In genomic region chr3:67654832-67655152, GRCh38 we compare ENCODE assay signal across 8 cellular contexts. TPM values are rescaled to one million over a fixed set of nuclear protein-coding genes. Genes with fewer than 3 reads are reported as not detected.
A peak's percentile ranks its signal among the peaks of the same experiment; 100 is the strongest.
DNase-seq lines count a peak whose midpoint lies in the region; ATAC-seq and TF ChIP-seq lines count a peak whose summit lies in the region.

No MANE protein-coding gene starts in this region.

- TSS peak; percentile 75 for BruUV-seq in HCT116 (replicated peaks; lab: Mats Ljungman, UMichigan)

- no peaks in the 10 kb centered on the region for H3K27me3 ChIP-seq in HCT116 (ENCODE audit: insufficient read depth, low read length)
- H3K27me3 ChIP-seq in foreskin keratinocyte, result no peaks in the 10 kb centered on the region

- H2AFZ ChIP-seq in HCT116 (ENCODE audit: low read depth, low read length, poor library complexity, severe bottlenecking), result peak overlapping the region; percentile 90

- peak overlapping the region; percentile 94 for H3K9ac ChIP-seq in HCT116 (ENCODE audit: low read length)

- no peaks in the 10 kb centered on the region for H3K9me2 ChIP-seq in HCT116 (ENCODE audit: insufficient read depth)

- no peak for DNase-seq in HCT116 (ENCODE audit: low read depth, low spot score)
- DNase-seq in T-helper 9 cell, result peak; percentile 18
- no peak for DNase-seq in foreskin keratinocyte
- no peak for DNase-seq in sciatic nerve (ENCODE audit: low spot score)
- DNase-seq in activated CD8-positive, alpha-beta memory T cell treated with anti-CD3 and anti-CD28 coated beads, Interleukin-2, amount 50 U/mL, for 48 hours, result no peak
- DNase-seq in iPS-NIHi7 (ENCODE audit: extremely low spot score), result no peak

- no peak for TF ChIP-seq POLR2A in HCT116 (IDR thresholded peaks at IDR 0.05; ENCODE audit: borderline replicate concordance, extremely low read depth, insufficient read depth, insufficient read length)

- H3K4me3 ChIP-seq in HCT116 (replicated peaks in 1 of 2; ENCODE audit: low read depth in 1 of 2, low read length in 2 of 2), result peak overlapping the region; percentile 50 to 71

- peaks cover 37% of the 10 kb centered on the region for H3K79me2 ChIP-seq in HCT116 (ENCODE audit: insufficient read depth, low read length)

- TF ChIP-seq RAD21 in HCT116 (IDR thresholded peaks at IDR 0.05; ENCODE audit: low read depth), result no peak

- intact Hi-C loops in HCT116 (cut with micrococcal nuclease) (no loop called here), sciatic nerve (cut with DNase I) (no loop called here)

- peaks cover 5 to 18% of the 10 kb centered on the region in 2 experiments; a peak in 3 of 4 replicates for H3K4me1 ChIP-seq in HCT116 (ENCODE audit: control insufficient read depth in 1 of 2, insufficient read depth in 2 of 2, low read length in 2 of 2)
- H3K4me1 ChIP-seq in foreskin keratinocyte, result peaks cover 6% of the 10 kb centered on the region

- peak overlapping the region; percentile 94 for H3K27ac ChIP-seq in HCT116 (ENCODE audit: low read depth, low read length)
- H3K27ac ChIP-seq in foreskin keratinocyte, result peak overlapping the region; percentile 94

- no peaks in the 10 kb centered on the region for H4K20me1 ChIP-seq in HCT116 (ENCODE audit: insufficient read depth)

- ATAC-seq in HCT116, result no peak; the same call in 1 of the 2 replicates
- ATAC-seq in foreskin keratinocyte, result peak; percentile 30
- ATAC-seq in sciatic nerve, result peak; percentile 53
- ATAC-seq in GM21825 (IDR thresholded peaks at IDR 0.05; ENCODE audit: unreplicated experiment), result no peak
- ATAC-seq in GM21381 (IDR thresholded peaks at IDR 0.05; ENCODE audit: unreplicated experiment), result no peak

- TF ChIP-seq CTCF in HCT116 (IDR thresholded peaks at IDR 0.05 in 2 of 3, conservative IDR thresholded peaks at IDR 0.05 in 1 of 3; ENCODE audit: borderline replicate concordance in 1 of 3, insufficient read depth in 1 of 3, low read depth in 2 of 3, low read length in 2 of 3) (no peak), foreskin keratinocyte (conservative IDR thresholded peaks at IDR 0.05) (no peak)

- POLR2A ChIA-PET in HCT116 (lab: Charles Lee), result no interaction called here

- CTCF ChIA-PET in HCT116 (lab: Charles Lee), result no interaction called here

- H3K9me3 ChIP-seq in HCT116 (ENCODE audit: control insufficient read depth in 1 of 2, insufficient read depth in 1 of 2, low read depth in 1 of 2, low read length in 2 of 2), result no peaks in the 10 kb centered on the region

- no peaks in the 10 kb centered on the region for H3K36me3 ChIP-seq in HCT116 (ENCODE audit: control insufficient read depth in 1 of 2, insufficient read depth in 2 of 2, low read length in 2 of 2)

- RAD21 ChIA-PET in HCT116 (lab: Charles Lee; ENCODE audit: low non-redundant PET in 1 of 2, low total read pairs in 2 of 2, uncharacterized antibody in 2 of 2, unreplicated experiment in 2 of 2), result no interaction called here

- peak overlapping the region; percentile 87 for H3K4me2 ChIP-seq in HCT116 (ENCODE audit: low read length)

TF ChIP-seq in HCT116, 20 proteins besides CTCF, POLR2A, EP300 and RAD21:
- TF ChIP-seq ZNF274 (IDR thresholded peaks at IDR 0.05; ENCODE audit: low read depth, low read length), result no peak
- peak; percentile 3; the same call in 1 of the 2 replicates for TF ChIP-seq SIN3A (IDR thresholded peaks at IDR 0.05; ENCODE audit: low read depth)

RNA-seq across cellular contexts. Expression of gene SUCLG2, which starts 0.4 kb away (rescaled TPM):
- 49.2 TPM for total RNA-seq in HCT116 (2021; ENCODE audit: unreplicated experiment)
- polyA plus RNA-seq in HCT116 (2012), result 23.9 and 32.5 TPM in 2 replicates
- 37.0 and 43.9 TPM in 2 replicates for total RNA-seq in foreskin keratinocyte
- 25.8 and 26.6 TPM in 2 replicates for polyA plus RNA-seq in foreskin keratinocyte
- 49.5 TPM for total RNA-seq in sciatic nerve

Comparison
In these comparisons a context has a peak if more than half of its experiments do, and no peak if none do; other contexts are left out.
1. ATAC-seq: peak in foreskin keratinocyte (single experiment) and sciatic nerve (single experiment); none in HCT116 (single experiment), GM21825 (single experiment) and GM21381 (single experiment).